ENCODE assay signal across 30 cellular contexts in genomic region chr1:154764773-154765172, GRCh38.
DNase-seq lines count a peak whose midpoint lies in the region; ATAC-seq, FAIRE-seq and TF ChIP-seq lines count a peak whose summit lies in the region.
"Had no signal": no experiment of that assay in that cellular context is flagged by ENCODE, and none has a peak within 500 bp of the region (broad histone marks: within the 10 kb centered on the region; RNA-seq: fewer than 3 reads in every experiment).

No MANE protein-coding gene starts in this region.

- no peak overlapping the region for H3K4me2 ChIP-seq in A549
- no peak overlapping the region for H3K4me2 ChIP-seq in K562 (ENCODE audit: insufficient read depth, low read length)
- H3K4me2 ChIP-seq: BLaER1; BLaER1 treated with 17β-estradiol and CSF1 and Interleukin-3, amounts not matched to agents 10 nM and 100 nM had no signal

- BruUV-seq in K562 (replicated peaks; lab: Mats Ljungman, UMichigan) = no TSS peak

- H3K4me1 ChIP-seq in A549 (no peaks in the 10 kb centered on the region), K562 (replicated peaks in 1 of 2; ENCODE audit: control insufficient read depth in 2 of 2, insufficient read depth in 2 of 2, low read length in 2 of 2) (peaks cover 0 to 8% of the 10 kb centered on the region in 2 experiments; a peak in 2 of 5 replicates)
- H3K4me1 ChIP-seq: Caco-2 had no signal

- no peaks in the 10 kb centered on the region for H3K36me3 ChIP-seq in K562 (ENCODE audit: control insufficient read depth, insufficient read depth, low read length)
- H3K36me3 ChIP-seq: BE2C; BLaER1; BLaER1 treated with 17β-estradiol and CSF1 and Interleukin-3, amounts not matched to agents 10 nM and 100 nM had no signal

- H4K20me1 ChIP-seq in K562 (replicated peaks; ENCODE audit: control insufficient read depth, insufficient read depth, low read length) = no peaks in the 10 kb centered on the region
- H4K20me1 ChIP-seq: BLaER1; BLaER1 treated with 17β-estradiol and CSF1 and Interleukin-3, amounts not matched to agents 10 nM and 100 nM had no signal

- H3K27me3 ChIP-seq in K562 (ENCODE audit: control insufficient read depth in 2 of 2, insufficient read depth in 2 of 2, low read length in 2 of 2) = peaks cover 13 to 48% of the 10 kb centered on the region in 2 experiments; a peak in 4 of 5 replicates
- H3K27me3 ChIP-seq: BE2C had no signal

- DNase-seq in A549 (ENCODE audit: low read depth in 1 of 2, low spot score in 1 of 2) (no peak), K562 (ENCODE audit: extremely low read depth in 1 of 4, low spot score in 3 of 4) (no peak), NCI-H774 (lab: John Stamatoyannopoulos, UW) (no peak)
- DNase-seq: 8988T; ACHN; AML-193; BE2C; C1 segment of cervical spinal cord; Caco-2; Calu3; CD4-positive, alpha-beta memory T cell; CD4-positive, alpha-beta T cell; CD4-positive, CD25-positive, alpha-beta regulatory T cell; CD8-positive, alpha-beta memory T cell; CD8-positive, alpha-beta T cell; COR-L47; DMS 273 treated with DMSO at 0.1 percent for 48 hours; DMS153; DMS53; DMS79; DMS79 treated with DMSO at 0.1 percent for 48 hours; DND-41; EL had no signal

- 67% methylated on average over 3 of the region's 3 CpGs for WGBS in A549 (ENCODE audit: missing lambda C conversion rate)
- 62% methylated on average over 3 of the region's 3 CpGs for WGBS in K562 (ENCODE audit: insufficient coverage, low coverage, missing lambda C conversion rate)

- TF ChIP-seq RAD21 in A549 (conservative IDR thresholded peaks at IDR 0.05 in 1 of 2, IDR thresholded peaks at IDR 0.05 in 1 of 2) = no peak
- no peak for TF ChIP-seq RAD21 in K562 (CRISPR knock-in tag; conservative IDR thresholded peaks at IDR 0.05 in 1 of 2, IDR thresholded peaks at IDR 0.05 in 1 of 2)

- no peak for TF ChIP-seq CTCF in A549 (IDR thresholded peaks at IDR 0.05)
- no peak for TF ChIP-seq CTCF in K562 (IDR thresholded peaks at IDR 0.05 in 2 of 3, conservative IDR thresholded peaks at IDR 0.05 in 1 of 3; ENCODE audit: insufficient read depth in 2 of 3, low read depth in 1 of 3, low read length in 3 of 3)

- H3K79me2 ChIP-seq in K562 (ENCODE audit: control insufficient read depth, insufficient read depth, low read length) = no peaks in the 10 kb centered on the region

- H3K27ac ChIP-seq in A549 (no peak overlapping the region), K562 (ENCODE audit: extremely low read depth, low read depth, low read length) (no peak overlapping the region)
- H3K27ac ChIP-seq: 22Rv1; BLaER1; BLaER1 treated with 17β-estradiol and CSF1 and Interleukin-3, amounts not matched to agents 10 nM and 100 nM; C4-2B had no signal

- no peaks in the 10 kb centered on the region for H3K9me1 ChIP-seq in K562 (ENCODE audit: control insufficient read depth, insufficient read depth, low read length)

- H3K9me3 ChIP-seq in A549 (no peaks in the 10 kb centered on the region), K562 (replicated peaks; ENCODE audit: control insufficient read depth, insufficient read depth, low read depth, low read length) (no peaks in the 10 kb centered on the region)
- H3K9me3 ChIP-seq: BE2C, Caco-2 had no signal

- FAIRE-seq in A549 (lab: Jason Lieb, UNC) = no peak
- no peak for FAIRE-seq in K562 (lab: Jason Lieb, UNC)
- FAIRE-seq: A204.1, D721Med had no signal

- CTCF ChIA-PET in A549 (lab: Yijun Ruan, JAX) = interaction anchor here (0.6 to 1.1 kb wide), 4 partner anchors 10 to 1404 kb away, joined by 3 read pairs; no protein-coding TSS in a partner anchor
- CTCF ChIA-PET in K562 (lab: Yijun Ruan, JAX; ENCODE audit: low intra/inter-chr PET ratio) = no interaction called here

- H3K4me3 ChIP-seq in A549 = no peak overlapping the region
- no peak overlapping the region for H3K4me3 ChIP-seq in K562
- H3K4me3 ChIP-seq: BLaER1; BLaER1 treated with 17β-estradiol and CSF1 and Interleukin-3, amounts not matched to agents 10 nM and 100 nM had no signal

- POLR2A ChIA-PET in A549 (lab: Yijun Ruan, JAX) = no interaction called here
- POLR2A ChIA-PET in K562 (lab: Yijun Ruan, JAX) = no interaction called here

- no peak overlapping the region for H2AFZ ChIP-seq in K562 (ENCODE audit: low read depth, low read length)

- in situ Hi-C loops in K562 (cut with MboI) = loop anchor here (5.0 kb wide), 1 partner anchor 118 kb away; no protein-coding TSS in a partner anchor

- TF ChIP-seq EP300 in A549 (IDR thresholded peaks at IDR 0.05) (no peak), K562 (IDR thresholded peaks at IDR 0.05; ENCODE audit: low read length) (no peak)

- ATAC-seq in A549 = no peak
- ATAC-seq in K562 = no peak
- ATAC-seq in HG03139 (IDR thresholded peaks at IDR 0.05; ENCODE audit: unreplicated experiment) = no peak
- ATAC-seq: CD8-positive, alpha-beta T cell had no signal

- H3K9ac ChIP-seq in K562 (ENCODE audit: insufficient read depth in 1 of 2, low read depth in 2 of 2, low read length in 2 of 2) = no peak overlapping the region
- H3K9ac ChIP-seq: BLaER1; BLaER1 treated with 17β-estradiol and CSF1 and Interleukin-3, amounts not matched to agents 10 nM and 100 nM had no signal

- TF ChIP-seq POLR2A in A549 (IDR thresholded peaks at IDR 0.05; ENCODE audit: low read length) = no peak
- TF ChIP-seq POLR2A in K562 (conservative IDR thresholded peaks at IDR 0.05) = no peak

- intact Hi-C loops in K562 (cut with micrococcal nuclease) = no loop called here

TF ChIP-seq in A549, 52 proteins besides CTCF, POLR2A, EP300 and RAD21 (continues in another document):
- TF ChIP-seq ATOH8 (CRISPR knock-in tag; IDR thresholded peaks at IDR 0.05; ENCODE audit: low read depth) (no peak), CBX8 (IDR thresholded peaks at IDR 0.05) (peak; percentile 54; the same call in 1 of the 2 replicates), NFE2L2 (conservative IDR thresholded peaks at IDR 0.05; ENCODE audit: low read length) (no peak), CEBPB (IDR thresholded peaks at IDR 0.05) (no peak), MYC (IDR thresholded peaks at IDR 0.05; ENCODE audit: borderline replicate concordance, low read length) (no peak), HMGXB4 (CRISPR knock-in tag; IDR thresholded peaks at IDR 0.05; ENCODE audit: borderline replicate concordance) (no peak)

TF ChIP-seq in K562, 482 proteins besides CTCF, POLR2A, EP300 and RAD21:
- TF ChIP-seq CBX8 (IDR thresholded peaks at IDR 0.05; ENCODE audit: borderline replicate concordance, extremely low read depth, low read depth, low read length, poor library complexity, severe bottlenecking) (peak; percentile 71), RBM14 (IDR thresholded peaks at IDR 0.05; ENCODE audit: borderline replicate concordance, insufficient read depth, low read depth, low read length) (no peak)
TF ChIP-seq in K562: peak in this region for 1.

Comparison
In these comparisons a context has a peak if more than half of its experiments do, and no peak if none do; other contexts are left out.
1. Of the 35 proteins assayed by ChIP-seq in both K562 and A549: peak only in K562: none; only in A549: RNF2; in both: CBX8; in neither: 33.